ENCODE assay signal across 2 cellular contexts in the genomic region with DNA sequence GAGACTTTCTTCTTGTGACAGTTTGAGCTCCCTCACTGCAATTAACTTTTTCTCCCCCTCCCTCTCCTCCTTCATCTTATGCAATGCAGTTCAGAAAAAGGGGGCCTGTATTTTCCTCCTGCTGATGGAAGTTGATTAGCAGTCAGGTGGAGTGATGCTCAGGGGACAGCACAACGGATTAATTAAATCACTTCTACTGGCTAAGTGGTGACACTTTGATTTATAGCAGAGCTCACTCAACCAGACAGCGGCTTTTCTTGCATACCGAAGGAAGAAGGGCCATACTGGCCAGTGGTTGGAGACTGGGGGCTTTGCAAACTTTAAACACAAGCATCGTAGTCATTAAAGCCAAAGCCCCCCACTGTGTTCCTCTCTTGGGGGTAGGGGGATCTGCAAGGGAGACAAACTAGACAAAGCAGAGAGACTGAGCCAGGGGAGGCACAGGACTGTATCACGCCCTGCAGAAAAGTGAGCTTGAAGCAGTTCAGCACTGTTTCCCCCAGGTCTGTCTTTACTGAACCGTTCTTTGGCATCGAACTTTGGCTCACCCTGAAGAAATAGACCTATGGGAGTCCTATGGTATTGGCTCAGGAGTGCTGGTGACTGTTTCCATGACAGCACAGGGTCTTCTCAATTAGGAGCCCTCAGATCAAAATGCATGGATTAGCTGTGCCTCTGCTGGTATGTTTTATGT.
TF ChIP-seq lines count a peak whose summit lies in the region.

No MANE protein-coding gene starts in this region.

TF ChIP-seq in HEK293, 187 proteins besides CTCF, POLR2A, EP300 and RAD21:
- 0 out of 2 replicates have a peak, but pooled peaks have one; percentile 14 for TF ChIP-seq GLIS1 (tag by site-specific recombination; IDR thresholded peaks at IDR 0.05)
- TF ChIP-seq MZF1 (tag by site-specific recombination; IDR thresholded peaks at IDR 0.05; ENCODE audit: borderline replicate concordance): no peak
- TF ChIP-seq, protein P1, sequence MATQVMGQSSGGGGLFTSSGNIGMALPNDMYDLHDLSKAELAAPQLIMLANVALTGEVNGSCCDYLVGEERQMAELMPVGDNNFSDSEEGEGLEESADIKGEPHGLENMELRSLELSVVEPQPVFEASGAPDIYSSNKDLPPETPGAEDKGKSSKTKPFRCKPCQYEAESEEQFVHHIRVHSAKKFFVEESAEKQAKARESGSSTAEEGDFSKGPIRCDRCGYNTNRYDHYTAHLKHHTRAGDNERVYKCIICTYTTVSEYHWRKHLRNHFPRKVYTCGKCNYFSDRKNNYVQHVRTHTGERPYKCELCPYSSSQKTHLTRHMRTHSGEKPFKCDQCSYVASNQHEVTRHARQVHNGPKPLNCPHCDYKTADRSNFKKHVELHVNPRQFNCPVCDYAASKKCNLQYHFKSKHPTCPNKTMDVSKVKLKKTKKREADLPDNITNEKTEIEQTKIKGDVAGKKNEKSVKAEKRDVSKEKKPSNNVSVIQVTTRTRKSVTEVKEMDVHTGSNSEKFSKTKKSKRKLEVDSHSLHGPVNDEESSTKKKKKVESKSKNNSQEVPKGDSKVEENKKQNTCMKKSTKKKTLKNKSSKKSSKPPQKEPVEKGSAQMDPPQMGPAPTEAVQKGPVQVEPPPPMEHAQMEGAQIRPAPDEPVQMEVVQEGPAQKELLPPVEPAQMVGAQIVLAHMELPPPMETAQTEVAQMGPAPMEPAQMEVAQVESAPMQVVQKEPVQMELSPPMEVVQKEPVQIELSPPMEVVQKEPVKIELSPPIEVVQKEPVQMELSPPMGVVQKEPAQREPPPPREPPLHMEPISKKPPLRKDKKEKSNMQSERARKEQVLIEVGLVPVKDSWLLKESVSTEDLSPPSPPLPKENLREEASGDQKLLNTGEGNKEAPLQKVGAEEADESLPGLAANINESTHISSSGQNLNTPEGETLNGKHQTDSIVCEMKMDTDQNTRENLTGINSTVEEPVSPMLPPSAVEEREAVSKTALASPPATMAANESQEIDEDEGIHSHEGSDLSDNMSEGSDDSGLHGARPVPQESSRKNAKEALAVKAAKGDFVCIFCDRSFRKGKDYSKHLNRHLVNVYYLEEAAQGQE (tag by site-specific recombination; IDR thresholded peaks at IDR 0.05): no peak
TF ChIP-seq in HEK293: peak in this region for 1.

TF ChIP-seq in K562, 482 proteins besides CTCF, POLR2A, EP300 and RAD21:
- TF ChIP-seq SIN3B (IDR thresholded peaks at IDR 0.05; ENCODE audit: low read depth): no peak
- peak; percentile 43 to 51; a peak in 2 of 4 replicates for TF ChIP-seq KDM1A (IDR thresholded peaks at IDR 0.05)
- TF ChIP-seq, protein P2, sequence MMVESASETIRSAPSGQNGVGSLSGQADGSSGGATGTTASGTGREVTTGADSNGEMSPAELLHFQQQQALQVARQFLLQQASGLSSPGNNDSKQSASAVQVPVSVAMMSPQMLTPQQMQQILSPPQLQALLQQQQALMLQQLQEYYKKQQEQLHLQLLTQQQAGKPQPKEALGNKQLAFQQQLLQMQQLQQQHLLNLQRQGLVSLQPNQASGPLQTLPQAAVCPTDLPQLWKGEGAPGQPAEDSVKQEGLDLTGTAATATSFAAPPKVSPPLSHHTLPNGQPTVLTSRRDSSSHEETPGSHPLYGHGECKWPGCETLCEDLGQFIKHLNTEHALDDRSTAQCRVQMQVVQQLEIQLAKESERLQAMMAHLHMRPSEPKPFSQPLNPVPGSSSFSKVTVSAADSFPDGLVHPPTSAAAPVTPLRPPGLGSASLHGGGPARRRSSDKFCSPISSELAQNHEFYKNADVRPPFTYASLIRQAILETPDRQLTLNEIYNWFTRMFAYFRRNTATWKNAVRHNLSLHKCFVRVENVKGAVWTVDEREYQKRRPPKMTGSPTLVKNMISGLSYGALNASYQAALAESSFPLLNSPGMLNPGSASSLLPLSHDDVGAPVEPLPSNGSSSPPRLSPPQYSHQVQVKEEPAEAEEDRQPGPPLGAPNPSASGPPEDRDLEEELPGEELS (CRISPR knock-in tag; IDR thresholded peaks at IDR 0.05; ENCODE audit: borderline replicate concordance): no peak
- TF ChIP-seq MEIS2 (IDR thresholded peaks at IDR 0.05; ENCODE audit: partially characterized antibody): peak; percentile 81
- TF ChIP-seq ZNF589 (CRISPR knock-in tag; IDR thresholded peaks at IDR 0.05; ENCODE audit: low read depth): no peak
- TF ChIP-seq, protein P3, sequence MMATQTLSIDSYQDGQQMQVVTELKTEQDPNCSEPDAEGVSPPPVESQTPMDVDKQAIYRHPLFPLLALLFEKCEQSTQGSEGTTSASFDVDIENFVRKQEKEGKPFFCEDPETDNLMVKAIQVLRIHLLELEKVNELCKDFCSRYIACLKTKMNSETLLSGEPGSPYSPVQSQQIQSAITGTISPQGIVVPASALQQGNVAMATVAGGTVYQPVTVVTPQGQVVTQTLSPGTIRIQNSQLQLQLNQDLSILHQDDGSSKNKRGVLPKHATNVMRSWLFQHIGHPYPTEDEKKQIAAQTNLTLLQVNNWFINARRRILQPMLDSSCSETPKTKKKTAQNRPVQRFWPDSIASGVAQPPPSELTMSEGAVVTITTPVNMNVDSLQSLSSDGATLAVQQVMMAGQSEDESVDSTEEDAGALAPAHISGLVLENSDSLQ (IDR thresholded peaks at IDR 0.05): peak; percentile 74
- TF ChIP-seq, protein P4, sequence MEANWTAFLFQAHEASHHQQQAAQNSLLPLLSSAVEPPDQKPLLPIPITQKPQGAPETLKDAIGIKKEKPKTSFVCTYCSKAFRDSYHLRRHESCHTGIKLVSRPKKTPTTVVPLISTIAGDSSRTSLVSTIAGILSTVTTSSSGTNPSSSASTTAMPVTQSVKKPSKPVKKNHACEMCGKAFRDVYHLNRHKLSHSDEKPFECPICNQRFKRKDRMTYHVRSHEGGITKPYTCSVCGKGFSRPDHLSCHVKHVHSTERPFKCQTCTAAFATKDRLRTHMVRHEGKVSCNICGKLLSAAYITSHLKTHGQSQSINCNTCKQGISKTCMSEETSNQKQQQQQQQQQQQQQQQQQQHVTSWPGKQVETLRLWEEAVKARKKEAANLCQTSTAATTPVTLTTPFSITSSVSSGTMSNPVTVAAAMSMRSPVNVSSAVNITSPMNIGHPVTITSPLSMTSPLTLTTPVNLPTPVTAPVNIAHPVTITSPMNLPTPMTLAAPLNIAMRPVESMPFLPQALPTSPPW (CRISPR knock-in tag; IDR thresholded peaks at IDR 0.05): peak; percentile 27; the same call in 1 of the 2 replicates
- TF ChIP-seq, protein P5, sequence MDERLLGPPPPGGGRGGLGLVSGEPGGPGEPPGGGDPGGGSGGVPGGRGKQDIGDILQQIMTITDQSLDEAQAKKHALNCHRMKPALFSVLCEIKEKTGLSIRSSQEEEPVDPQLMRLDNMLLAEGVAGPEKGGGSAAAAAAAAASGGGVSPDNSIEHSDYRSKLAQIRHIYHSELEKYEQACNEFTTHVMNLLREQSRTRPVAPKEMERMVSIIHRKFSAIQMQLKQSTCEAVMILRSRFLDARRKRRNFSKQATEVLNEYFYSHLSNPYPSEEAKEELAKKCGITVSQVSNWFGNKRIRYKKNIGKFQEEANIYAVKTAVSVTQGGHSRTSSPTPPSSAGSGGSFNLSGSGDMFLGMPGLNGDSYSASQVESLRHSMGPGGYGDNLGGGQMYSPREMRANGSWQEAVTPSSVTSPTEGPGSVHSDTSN (CRISPR knock-in tag; IDR thresholded peaks at IDR 0.05; ENCODE audit: low read depth): no peak
- TF ChIP-seq, protein P5 (tag; conservative IDR thresholded peaks at IDR 0.05; ENCODE audit: low read depth): peak; percentile 77
- TF ChIP-seq ZNF561 (CRISPR knock-in tag; conservative IDR thresholded peaks at IDR 0.05): no peak
